In genomic region chr12:122895290-122895689, GRCh38 we compare ENCODE assay signal across 8 cellular contexts. TPM values are rescaled to one million over a fixed set of nuclear protein-coding genes. Genes with fewer than 3 reads are reported as not detected.
DNase-seq lines count a peak whose midpoint lies in the region; ATAC-seq and TF ChIP-seq lines count a peak whose summit lies in the region.

No MANE protein-coding gene starts in this region.

- no peak for TF ChIP-seq POLR2A in esophagus muscularis mucosa (IDR thresholded peaks at IDR 0.05; ENCODE audit: low read depth)

- no peaks in the 10 kb centered on the region for H3K27me3 ChIP-seq in CD8-positive, alpha-beta T cell (ENCODE audit: insufficient read depth, low read length)
- H3K27me3 ChIP-seq in RWPE2 (ENCODE audit: insufficient read depth, poor library complexity, severe bottlenecking) (no peaks in the 10 kb centered on the region), esophagus muscularis mucosa (peaks cover 0 to 4% (median 0%) of the 10 kb centered on the region in 4 donors), neutrophil (no peaks in the 10 kb centered on the region)

- CTCF ChIA-PET in CD8-positive, alpha-beta T cell (lab: Charles Lee), result interaction anchor here (0.6 to 8.6 kb wide), 5 partner anchors 9 to 70 kb away, joined by 3 to 56 read pairs (median 6); no protein-coding TSS in a partner anchor

- whole genome bisulfite sequencing in esophagus muscularis mucosa, result under 1% methylated on average over 8 of the region's 8 CpGs

- H3K9me3 ChIP-seq in CD8-positive, alpha-beta T cell (ENCODE audit: low read length), result no peaks in the 10 kb centered on the region
- H3K9me3 ChIP-seq in RWPE2 (ENCODE audit: severe bottlenecking), result no peaks in the 10 kb centered on the region
- H3K9me3 ChIP-seq in esophagus muscularis mucosa, result no peaks in the 10 kb centered on the region
- no peaks in the 10 kb centered on the region for H3K9me3 ChIP-seq in neutrophil

- POLR2A ChIA-PET in CD8-positive, alpha-beta T cell (lab: Charles Lee), result interaction anchor here (0.6 to 1.5 kb wide), 5 partner anchors 11 to 101 kb away, joined by 3 to 4 read pairs (median 3); partner anchors contain the start of gene OGFOD2

- no peaks in the 10 kb centered on the region for H3K9me3 Mint-ChIP-seq in CD8-positive, alpha-beta T cell

- peak overlapping the region; percentile 99 for H3K27ac Mint-ChIP-seq in CD8-positive, alpha-beta T cell

- H3K27me3 Mint-ChIP-seq in CD8-positive, alpha-beta T cell (ENCODE audit: low read depth), result no peaks in the 10 kb centered on the region

- TF ChIP-seq EP300 in esophagus muscularis mucosa (IDR thresholded peaks at IDR 0.05), result no peak

- H3K4me1 Mint-ChIP-seq in CD8-positive, alpha-beta T cell (ENCODE audit: low read depth), result peaks cover 90% of the 10 kb centered on the region

- H3K36me3 ChIP-seq in CD8-positive, alpha-beta T cell (ENCODE audit: insufficient read depth, low read length), result no peaks in the 10 kb centered on the region
- H3K36me3 ChIP-seq in RWPE2 (ENCODE audit: low read depth) (peaks cover 15% of the 10 kb centered on the region), esophagus muscularis mucosa (no peaks in the 10 kb centered on the region), neutrophil (no peaks in the 10 kb centered on the region)

- ATAC-seq in CD8-positive, alpha-beta T cell, result no peak
- ATAC-seq in RWPE2 (ENCODE audit: low read depth), result no peak

- peak overlapping the region; percentile 80 for H3K4me3 ChIP-seq in CD8-positive, alpha-beta T cell (ENCODE audit: low read depth, low read length)
- H3K4me3 ChIP-seq in RWPE2 (ENCODE audit: severe bottlenecking) (peak overlapping the region; percentile 89), esophagus muscularis mucosa (peak overlapping the region; percentile 76 to 96 (median 91)), neutrophil (ENCODE audit: low read depth in 1 of 2, low read length in 1 of 2) (peak overlapping the region; percentile 88 to 99)

- intact Hi-C loops in CD8-positive, alpha-beta T cell (cut with DNase I, micrococcal nuclease), result loop anchor here (2.0 to 10.0 kb wide), 6 partner anchors 16 to 370 kb away; partner anchors contain the start of genes KNTC1 (in 1 of the 2), MPHOSPH9 (in 1 of the 2), MTRFR (in 1 of the 2) and OGFOD2 (in 1 of the 2)
- intact Hi-C loops in esophagus muscularis mucosa (cut with DNase I), result no loop called here

- peak overlapping the region; percentile 91 for H3K4me3 Mint-ChIP-seq in CD8-positive, alpha-beta T cell

- no peak for TF ChIP-seq CTCF in CD8-positive, alpha-beta T cell (IDR thresholded peaks at IDR 0.05)
- TF ChIP-seq CTCF in RWPE2 (IDR thresholded peaks at IDR 0.05; ENCODE audit: poor library complexity, severe bottlenecking) (no peak), esophagus muscularis mucosa (IDR thresholded peaks at IDR 0.05) (no peak), neutrophil (IDR thresholded peaks at IDR 0.05) (no peak), GM20000 (IDR thresholded peaks at IDR 0.05; ENCODE audit: extremely low read depth, missing control alignments) (no peak)

- DNase-seq in CD8-positive, alpha-beta T cell, result no peak
- no peak for DNase-seq in RWPE2 (ENCODE audit: low spot score)
- DNase-seq in esophagus muscularis mucosa (ENCODE audit: extremely low spot score), result no peak
- no peak for DNase-seq in EL
- no peak for DNase-seq in cerebellar nuclear complex (lab: John Stamatoyannopoulos, UW)
- DNase-seq in GM20000 (ENCODE audit: low spot score), result no peak
- no peak for DNase-seq in NCI-H2227 (lab: John Stamatoyannopoulos, UW; ENCODE audit: unreplicated experiment)

- H3K27ac ChIP-seq in CD8-positive, alpha-beta T cell (ENCODE audit: low read depth, low read length), result peak overlapping the region; percentile 92
- H3K27ac ChIP-seq in RWPE2 (ENCODE audit: poor library complexity, severe bottlenecking), result peak overlapping the region; percentile 98
- peak overlapping the region; percentile 85 to 96 (median 93) for H3K27ac ChIP-seq in esophagus muscularis mucosa (replicated peaks in 1 of 4)
- peak overlapping the region; percentile 98 for H3K27ac ChIP-seq in neutrophil

- H3K36me3 Mint-ChIP-seq in CD8-positive, alpha-beta T cell, result peaks cover 10% of the 10 kb centered on the region

- peaks cover 82% of the 10 kb centered on the region for H3K4me1 ChIP-seq in CD8-positive, alpha-beta T cell (ENCODE audit: insufficient read depth, low read length)
- H3K4me1 ChIP-seq in RWPE2 (ENCODE audit: insufficient read depth, poor library complexity, severe bottlenecking) (peaks cover 58% of the 10 kb centered on the region), esophagus muscularis mucosa (peaks cover 44 to 54% (median 51%) of the 10 kb centered on the region in 4 donors), neutrophil (ENCODE audit: control insufficient read depth in 1 of 2, insufficient read depth in 1 of 2, low read depth in 1 of 2, low read length in 1 of 2) (peaks cover 55 to 60% of the 10 kb centered on the region in 2 experiments)

RNA-seq across cellular contexts. Expression of gene VPS37B, which starts 0.6 kb away (rescaled TPM):
- total RNA-seq in CD8-positive, alpha-beta T cell, result 100 to 1,000 TPM; 145 to 148 TPM
- 10 to 100 TPM; 21.2 to 52.4 (median 38.1) TPM for total RNA-seq in esophagus muscularis mucosa
